Comparison of ENCODE assay signal across 1 cellular context in the genomic region with DNA sequence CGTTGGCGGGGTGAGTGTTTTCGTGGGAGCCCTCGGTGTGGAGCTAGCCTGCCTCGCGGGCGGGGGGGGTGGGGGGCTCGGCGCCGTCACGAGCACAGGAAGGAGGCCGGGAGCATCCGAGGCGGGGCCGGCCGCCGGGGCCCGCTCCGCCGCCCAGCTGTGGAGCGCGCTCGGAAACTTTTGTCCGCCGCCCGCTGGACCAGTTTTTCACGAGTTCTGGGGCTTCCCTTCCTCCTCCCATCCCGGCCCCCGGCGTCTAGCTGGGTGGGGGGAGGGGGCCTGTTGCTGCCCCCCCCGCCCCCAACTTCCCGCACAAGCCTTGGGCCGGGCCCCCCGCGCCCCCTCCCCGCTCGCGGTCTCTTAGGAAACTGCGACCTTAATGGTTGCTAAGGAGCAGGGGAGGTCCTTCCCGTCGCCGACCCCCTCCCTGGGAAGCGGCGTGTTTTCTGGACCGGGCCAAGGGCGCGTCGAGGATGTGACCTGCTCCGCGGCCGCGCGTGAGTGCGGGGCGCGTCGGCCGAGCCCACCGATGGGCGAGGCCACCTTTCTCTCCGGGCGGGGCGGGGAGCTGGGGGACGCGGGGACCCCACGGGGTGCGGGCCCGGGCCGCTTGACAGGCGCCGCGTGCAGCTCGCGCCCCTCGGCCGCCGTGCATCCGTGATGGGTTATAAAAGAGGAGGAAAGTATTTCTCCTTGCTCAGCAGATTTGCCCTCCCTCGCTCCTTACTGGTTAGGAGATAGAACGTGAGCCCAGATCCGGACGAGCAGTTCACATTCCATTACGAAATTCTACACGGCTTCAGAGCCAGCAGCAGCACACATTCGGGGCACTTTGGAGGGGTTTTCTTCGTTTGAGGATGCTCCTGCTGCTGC.
TF ChIP-seq lines count a peak whose summit lies in the region.

No MANE protein-coding gene starts in this region.

TF ChIP-seq in HepG2, 621 proteins besides CTCF, POLR2A, EP300 and RAD21 (continued from another document and continues in another):
- TF ChIP-seq, protein P1, sequence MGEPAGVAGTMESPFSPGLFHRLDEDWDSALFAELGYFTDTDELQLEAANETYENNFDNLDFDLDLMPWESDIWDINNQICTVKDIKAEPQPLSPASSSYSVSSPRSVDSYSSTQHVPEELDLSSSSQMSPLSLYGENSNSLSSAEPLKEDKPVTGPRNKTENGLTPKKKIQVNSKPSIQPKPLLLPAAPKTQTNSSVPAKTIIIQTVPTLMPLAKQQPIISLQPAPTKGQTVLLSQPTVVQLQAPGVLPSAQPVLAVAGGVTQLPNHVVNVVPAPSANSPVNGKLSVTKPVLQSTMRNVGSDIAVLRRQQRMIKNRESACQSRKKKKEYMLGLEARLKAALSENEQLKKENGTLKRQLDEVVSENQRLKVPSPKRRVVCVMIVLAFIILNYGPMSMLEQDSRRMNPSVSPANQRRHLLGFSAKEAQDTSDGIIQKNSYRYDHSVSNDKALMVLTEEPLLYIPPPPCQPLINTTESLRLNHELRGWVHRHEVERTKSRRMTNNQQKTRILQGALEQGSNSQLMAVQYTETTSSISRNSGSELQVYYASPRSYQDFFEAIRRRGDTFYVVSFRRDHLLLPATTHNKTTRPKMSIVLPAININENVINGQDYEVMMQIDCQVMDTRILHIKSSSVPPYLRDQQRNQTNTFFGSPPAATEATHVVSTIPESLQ (CRISPR knock-in tag; conservative IDR thresholded peaks at IDR 0.05) = no peak
- TF ChIP-seq, protein P2, sequence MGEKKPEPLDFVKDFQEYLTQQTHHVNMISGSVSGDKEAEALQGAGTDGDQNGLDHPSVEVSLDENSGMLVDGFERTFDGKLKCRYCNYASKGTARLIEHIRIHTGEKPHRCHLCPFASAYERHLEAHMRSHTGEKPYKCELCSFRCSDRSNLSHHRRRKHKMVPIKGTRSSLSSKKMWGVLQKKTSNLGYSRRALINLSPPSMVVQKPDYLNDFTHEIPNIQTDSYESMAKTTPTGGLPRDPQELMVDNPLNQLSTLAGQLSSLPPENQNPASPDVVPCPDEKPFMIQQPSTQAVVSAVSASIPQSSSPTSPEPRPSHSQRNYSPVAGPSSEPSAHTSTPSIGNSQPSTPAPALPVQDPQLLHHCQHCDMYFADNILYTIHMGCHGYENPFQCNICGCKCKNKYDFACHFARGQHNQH (CRISPR knock-in tag; IDR thresholded peaks at IDR 0.05) = 0 out of 2 replicates have a peak, but pooled peaks have one; percentile 30
- TF ChIP-seq, protein P3, sequence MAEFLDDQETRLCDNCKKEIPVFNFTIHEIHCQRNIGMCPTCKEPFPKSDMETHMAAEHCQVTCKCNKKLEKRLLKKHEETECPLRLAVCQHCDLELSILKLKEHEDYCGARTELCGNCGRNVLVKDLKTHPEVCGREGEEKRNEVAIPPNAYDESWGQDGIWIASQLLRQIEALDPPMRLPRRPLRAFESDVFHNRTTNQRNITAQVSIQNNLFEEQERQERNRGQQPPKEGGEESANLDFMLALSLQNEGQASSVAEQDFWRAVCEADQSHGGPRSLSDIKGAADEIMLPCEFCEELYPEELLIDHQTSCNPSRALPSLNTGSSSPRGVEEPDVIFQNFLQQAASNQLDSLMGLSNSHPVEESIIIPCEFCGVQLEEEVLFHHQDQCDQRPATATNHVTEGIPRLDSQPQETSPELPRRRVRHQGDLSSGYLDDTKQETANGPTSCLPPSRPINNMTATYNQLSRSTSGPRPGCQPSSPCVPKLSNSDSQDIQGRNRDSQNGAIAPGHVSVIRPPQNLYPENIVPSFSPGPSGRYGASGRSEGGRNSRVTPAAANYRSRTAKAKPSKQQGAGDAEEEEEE (CRISPR knock-in tag; IDR thresholded peaks at IDR 0.05; ENCODE audit: borderline replicate concordance) = no peak
- TF ChIP-seq ELF1 (CRISPR knock-in tag; IDR thresholded peaks at IDR 0.05) = no peak
- no peak for TF ChIP-seq ATAD3A (CRISPR knock-in tag; IDR thresholded peaks at IDR 0.05)
- TF ChIP-seq RXRA (CRISPR knock-in tag; IDR thresholded peaks at IDR 0.05) = no peak
- 0 out of 2 replicates have a peak, but pooled peaks have one; percentile 75 for TF ChIP-seq ZFP90 (CRISPR knock-in tag; IDR thresholded peaks at IDR 0.05; ENCODE audit: borderline replicate concordance)
- no peak; the same call in 1 of the 2 replicates for TF ChIP-seq ZNF230 (CRISPR knock-in tag; IDR thresholded peaks at IDR 0.05)
- TF ChIP-seq ZBTB7A (CRISPR knock-in tag; IDR thresholded peaks at IDR 0.05) = no peak
- no peak for TF ChIP-seq ZNF282 (IDR thresholded peaks at IDR 0.05; ENCODE audit: partially characterized antibody)
- TF ChIP-seq KDM1A (CRISPR knock-in tag; IDR thresholded peaks at IDR 0.05) = no peak
- no peak for TF ChIP-seq ZNF101 (CRISPR knock-in tag; IDR thresholded peaks at IDR 0.05; ENCODE audit: borderline replicate concordance, low read depth)
- TF ChIP-seq JARID2 (CRISPR knock-in tag; IDR thresholded peaks at IDR 0.05; ENCODE audit: insufficient replicate concordance) = no peak
- no peak for TF ChIP-seq FLYWCH1 (CRISPR knock-in tag; IDR thresholded peaks at IDR 0.05)
- no peak for TF ChIP-seq ZBTB20 (CRISPR knock-in tag; IDR thresholded peaks at IDR 0.05; ENCODE audit: borderline replicate concordance, low read depth)
- TF ChIP-seq, protein P4, sequence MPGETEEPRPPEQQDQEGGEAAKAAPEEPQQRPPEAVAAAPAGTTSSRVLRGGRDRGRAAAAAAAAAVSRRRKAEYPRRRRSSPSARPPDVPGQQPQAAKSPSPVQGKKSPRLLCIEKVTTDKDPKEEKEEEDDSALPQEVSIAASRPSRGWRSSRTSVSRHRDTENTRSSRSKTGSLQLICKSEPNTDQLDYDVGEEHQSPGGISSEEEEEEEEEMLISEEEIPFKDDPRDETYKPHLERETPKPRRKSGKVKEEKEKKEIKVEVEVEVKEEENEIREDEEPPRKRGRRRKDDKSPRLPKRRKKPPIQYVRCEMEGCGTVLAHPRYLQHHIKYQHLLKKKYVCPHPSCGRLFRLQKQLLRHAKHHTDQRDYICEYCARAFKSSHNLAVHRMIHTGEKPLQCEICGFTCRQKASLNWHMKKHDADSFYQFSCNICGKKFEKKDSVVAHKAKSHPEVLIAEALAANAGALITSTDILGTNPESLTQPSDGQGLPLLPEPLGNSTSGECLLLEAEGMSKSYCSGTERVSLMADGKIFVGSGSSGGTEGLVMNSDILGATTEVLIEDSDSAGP (CRISPR knock-in tag; IDR thresholded peaks at IDR 0.05; ENCODE audit: borderline replicate concordance) = no peak
- no peak for TF ChIP-seq THYN1 (CRISPR knock-in tag; IDR thresholded peaks at IDR 0.05; ENCODE audit: borderline replicate concordance, low read depth)
- TF ChIP-seq, protein P5, sequence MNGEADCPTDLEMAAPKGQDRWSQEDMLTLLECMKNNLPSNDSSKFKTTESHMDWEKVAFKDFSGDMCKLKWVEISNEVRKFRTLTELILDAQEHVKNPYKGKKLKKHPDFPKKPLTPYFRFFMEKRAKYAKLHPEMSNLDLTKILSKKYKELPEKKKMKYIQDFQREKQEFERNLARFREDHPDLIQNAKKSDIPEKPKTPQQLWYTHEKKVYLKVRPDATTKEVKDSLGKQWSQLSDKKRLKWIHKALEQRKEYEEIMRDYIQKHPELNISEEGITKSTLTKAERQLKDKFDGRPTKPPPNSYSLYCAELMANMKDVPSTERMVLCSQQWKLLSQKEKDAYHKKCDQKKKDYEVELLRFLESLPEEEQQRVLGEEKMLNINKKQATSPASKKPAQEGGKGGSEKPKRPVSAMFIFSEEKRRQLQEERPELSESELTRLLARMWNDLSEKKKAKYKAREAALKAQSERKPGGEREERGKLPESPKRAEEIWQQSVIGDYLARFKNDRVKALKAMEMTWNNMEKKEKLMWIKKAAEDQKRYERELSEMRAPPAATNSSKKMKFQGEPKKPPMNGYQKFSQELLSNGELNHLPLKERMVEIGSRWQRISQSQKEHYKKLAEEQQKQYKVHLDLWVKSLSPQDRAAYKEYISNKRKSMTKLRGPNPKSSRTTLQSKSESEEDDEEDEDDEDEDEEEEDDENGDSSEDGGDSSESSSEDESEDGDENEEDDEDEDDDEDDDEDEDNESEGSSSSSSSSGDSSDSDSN (CRISPR knock-in tag; IDR thresholded peaks at IDR 0.05) = no peak
- TF ChIP-seq ZNF660 (CRISPR knock-in tag; IDR thresholded peaks at IDR 0.05; ENCODE audit: borderline replicate concordance, low read depth) = no peak
- no peak for TF ChIP-seq ZNF775 (CRISPR knock-in tag; IDR thresholded peaks at IDR 0.05; ENCODE audit: borderline replicate concordance)
- TF ChIP-seq ZNF431 (CRISPR knock-in tag; IDR thresholded peaks at IDR 0.05; ENCODE audit: borderline replicate concordance, low read depth) = no peak
- no peak for TF ChIP-seq ZFP82 (CRISPR knock-in tag; IDR thresholded peaks at IDR 0.05; ENCODE audit: borderline replicate concordance)
- TF ChIP-seq TARDBP (CRISPR knock-in tag; IDR thresholded peaks at IDR 0.05) = no peak
- TF ChIP-seq, protein P6, sequence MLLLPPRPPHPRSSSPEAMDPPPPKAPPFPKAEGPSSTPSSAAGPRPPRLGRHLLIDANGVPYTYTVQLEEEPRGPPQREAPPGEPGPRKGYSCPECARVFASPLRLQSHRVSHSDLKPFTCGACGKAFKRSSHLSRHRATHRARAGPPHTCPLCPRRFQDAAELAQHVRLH (CRISPR knock-in tag; IDR thresholded peaks at IDR 0.05; ENCODE audit: borderline replicate concordance, low read depth) = no peak
- TF ChIP-seq ZSCAN31 (CRISPR knock-in tag; IDR thresholded peaks at IDR 0.05; ENCODE audit: low read depth) = peak; percentile 48; the same call in 1 of the 2 replicates
- no peak for TF ChIP-seq KAT8 (CRISPR knock-in tag; IDR thresholded peaks at IDR 0.05)
- TF ChIP-seq GPN1 (CRISPR knock-in tag; IDR thresholded peaks at IDR 0.05; ENCODE audit: borderline replicate concordance) = no peak
- TF ChIP-seq SAP130 (CRISPR knock-in tag; IDR thresholded peaks at IDR 0.05; ENCODE audit: low read depth) = peak; percentile 74
- TF ChIP-seq, protein P7, sequence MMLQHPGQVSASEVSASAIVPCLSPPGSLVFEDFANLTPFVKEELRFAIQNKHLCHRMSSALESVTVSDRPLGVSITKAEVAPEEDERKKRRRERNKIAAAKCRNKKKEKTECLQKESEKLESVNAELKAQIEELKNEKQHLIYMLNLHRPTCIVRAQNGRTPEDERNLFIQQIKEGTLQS (CRISPR knock-in tag; IDR thresholded peaks at IDR 0.05) = no peak
- TF ChIP-seq, protein P8, sequence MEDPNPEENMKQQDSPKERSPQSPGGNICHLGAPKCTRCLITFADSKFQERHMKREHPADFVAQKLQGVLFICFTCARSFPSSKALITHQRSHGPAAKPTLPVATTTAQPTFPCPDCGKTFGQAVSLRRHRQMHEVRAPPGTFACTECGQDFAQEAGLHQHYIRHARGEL (CRISPR knock-in tag; IDR thresholded peaks at IDR 0.05) = no peak
- TF ChIP-seq FOXJ3 (CRISPR knock-in tag; IDR thresholded peaks at IDR 0.05; ENCODE audit: borderline replicate concordance) = no peak
- TF ChIP-seq, protein P9, sequence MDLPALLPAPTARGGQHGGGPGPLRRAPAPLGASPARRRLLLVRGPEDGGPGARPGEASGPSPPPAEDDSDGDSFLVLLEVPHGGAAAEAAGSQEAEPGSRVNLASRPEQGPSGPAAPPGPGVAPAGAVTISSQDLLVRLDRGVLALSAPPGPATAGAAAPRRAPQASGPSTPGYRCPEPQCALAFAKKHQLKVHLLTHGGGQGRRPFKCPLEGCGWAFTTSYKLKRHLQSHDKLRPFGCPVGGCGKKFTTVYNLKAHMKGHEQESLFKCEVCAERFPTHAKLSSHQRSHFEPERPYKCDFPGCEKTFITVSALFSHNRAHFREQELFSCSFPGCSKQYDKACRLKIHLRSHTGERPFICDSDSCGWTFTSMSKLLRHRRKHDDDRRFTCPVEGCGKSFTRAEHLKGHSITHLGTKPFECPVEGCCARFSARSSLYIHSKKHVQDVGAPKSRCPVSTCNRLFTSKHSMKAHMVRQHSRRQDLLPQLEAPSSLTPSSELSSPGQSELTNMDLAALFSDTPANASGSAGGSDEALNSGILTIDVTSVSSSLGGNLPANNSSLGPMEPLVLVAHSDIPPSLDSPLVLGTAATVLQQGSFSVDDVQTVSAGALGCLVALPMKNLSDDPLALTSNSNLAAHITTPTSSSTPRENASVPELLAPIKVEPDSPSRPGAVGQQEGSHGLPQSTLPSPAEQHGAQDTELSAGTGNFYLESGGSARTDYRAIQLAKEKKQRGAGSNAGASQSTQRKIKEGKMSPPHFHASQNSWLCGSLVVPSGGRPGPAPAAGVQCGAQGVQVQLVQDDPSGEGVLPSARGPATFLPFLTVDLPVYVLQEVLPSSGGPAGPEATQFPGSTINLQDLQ (CRISPR knock-in tag; IDR thresholded peaks at IDR 0.05) = no peak
- TF ChIP-seq DNMT1 (CRISPR knock-in tag; IDR thresholded peaks at IDR 0.05) = no peak
- TF ChIP-seq STAG1 (CRISPR knock-in tag; IDR thresholded peaks at IDR 0.05) = peak; percentile 18; the same call in 1 of the 2 replicates
- 0 out of 2 replicates have a peak, but pooled peaks have one; percentile 22 for TF ChIP-seq RFX5 (IDR thresholded peaks at IDR 0.05; ENCODE audit: low read depth, low read length)
- TF ChIP-seq, protein P10, sequence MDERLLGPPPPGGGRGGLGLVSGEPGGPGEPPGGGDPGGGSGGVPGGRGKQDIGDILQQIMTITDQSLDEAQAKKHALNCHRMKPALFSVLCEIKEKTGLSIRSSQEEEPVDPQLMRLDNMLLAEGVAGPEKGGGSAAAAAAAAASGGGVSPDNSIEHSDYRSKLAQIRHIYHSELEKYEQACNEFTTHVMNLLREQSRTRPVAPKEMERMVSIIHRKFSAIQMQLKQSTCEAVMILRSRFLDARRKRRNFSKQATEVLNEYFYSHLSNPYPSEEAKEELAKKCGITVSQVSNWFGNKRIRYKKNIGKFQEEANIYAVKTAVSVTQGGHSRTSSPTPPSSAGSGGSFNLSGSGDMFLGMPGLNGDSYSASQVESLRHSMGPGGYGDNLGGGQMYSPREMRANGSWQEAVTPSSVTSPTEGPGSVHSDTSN (CRISPR knock-in tag; IDR thresholded peaks at IDR 0.05) = no peak
- no peak for TF ChIP-seq ZC3H13 (CRISPR knock-in tag; IDR thresholded peaks at IDR 0.05)
- TF ChIP-seq NFATC3 (CRISPR knock-in tag; IDR thresholded peaks at IDR 0.05) = no peak
- TF ChIP-seq, protein P11, sequence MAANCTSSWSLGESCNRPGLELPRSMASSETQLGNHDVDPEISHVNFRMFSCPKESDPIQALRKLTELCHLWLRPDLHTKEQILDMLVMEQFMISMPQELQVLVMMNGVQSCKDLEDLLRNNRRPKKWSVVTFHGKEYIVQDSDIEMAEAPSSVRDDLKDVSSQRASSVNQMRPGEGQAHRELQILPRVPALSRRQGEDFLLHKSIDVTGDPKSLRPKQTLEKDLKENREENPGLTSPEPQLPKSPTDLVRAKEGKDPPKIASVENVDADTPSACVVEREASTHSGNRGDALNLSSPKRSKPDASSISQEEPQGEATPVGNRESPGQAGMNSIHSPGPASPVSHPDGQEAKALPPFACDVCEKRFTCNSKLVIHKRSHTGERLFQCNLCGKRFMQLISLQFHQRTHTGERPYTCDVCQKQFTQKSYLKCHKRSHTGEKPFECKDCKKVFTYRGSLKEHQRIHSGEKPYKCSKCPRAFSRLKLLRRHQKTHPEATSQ (CRISPR knock-in tag; IDR thresholded peaks at IDR 0.05; ENCODE audit: borderline replicate concordance) = no peak
- TF ChIP-seq NR1H2 (CRISPR knock-in tag; IDR thresholded peaks at IDR 0.05; ENCODE audit: borderline replicate concordance, low read depth) = no peak
- TF ChIP-seq ZNF367 (CRISPR knock-in tag; IDR thresholded peaks at IDR 0.05; ENCODE audit: borderline replicate concordance) = peak; percentile 29; the same call in 1 of the 2 replicates
- no peak for TF ChIP-seq ZNF761 (CRISPR knock-in tag; conservative IDR thresholded peaks at IDR 0.05)
- no peak for TF ChIP-seq GATA4 (IDR thresholded peaks at IDR 0.05; ENCODE audit: borderline replicate concordance, low read depth)
